1 cellular context compared by ENCODE assay signal in the genomic region with DNA sequence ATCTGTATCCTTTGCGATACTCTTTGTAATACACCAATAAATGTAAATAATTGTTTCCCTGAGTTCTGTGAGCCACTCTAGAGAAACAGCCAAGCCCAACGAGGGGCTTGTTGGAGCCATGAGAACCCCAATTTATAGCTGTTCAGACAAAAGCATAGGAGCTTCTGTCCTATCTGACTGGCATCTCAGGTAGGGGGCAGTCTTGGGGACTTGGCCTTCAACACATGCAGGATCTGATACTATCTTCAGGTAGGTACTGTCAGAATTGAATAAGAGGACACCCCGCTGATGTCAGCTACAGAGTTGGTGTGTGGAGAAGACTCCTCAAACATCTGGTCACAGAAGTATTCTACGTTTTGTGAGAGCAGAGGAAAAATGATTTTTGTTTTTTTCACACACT.
TF ChIP-seq lines count a peak whose summit lies in the region.

No MANE protein-coding gene starts in this region.

TF ChIP-seq in GM23338, 12 proteins besides CTCF, POLR2A, EP300 and RAD21:
- TF ChIP-seq, protein P1, sequence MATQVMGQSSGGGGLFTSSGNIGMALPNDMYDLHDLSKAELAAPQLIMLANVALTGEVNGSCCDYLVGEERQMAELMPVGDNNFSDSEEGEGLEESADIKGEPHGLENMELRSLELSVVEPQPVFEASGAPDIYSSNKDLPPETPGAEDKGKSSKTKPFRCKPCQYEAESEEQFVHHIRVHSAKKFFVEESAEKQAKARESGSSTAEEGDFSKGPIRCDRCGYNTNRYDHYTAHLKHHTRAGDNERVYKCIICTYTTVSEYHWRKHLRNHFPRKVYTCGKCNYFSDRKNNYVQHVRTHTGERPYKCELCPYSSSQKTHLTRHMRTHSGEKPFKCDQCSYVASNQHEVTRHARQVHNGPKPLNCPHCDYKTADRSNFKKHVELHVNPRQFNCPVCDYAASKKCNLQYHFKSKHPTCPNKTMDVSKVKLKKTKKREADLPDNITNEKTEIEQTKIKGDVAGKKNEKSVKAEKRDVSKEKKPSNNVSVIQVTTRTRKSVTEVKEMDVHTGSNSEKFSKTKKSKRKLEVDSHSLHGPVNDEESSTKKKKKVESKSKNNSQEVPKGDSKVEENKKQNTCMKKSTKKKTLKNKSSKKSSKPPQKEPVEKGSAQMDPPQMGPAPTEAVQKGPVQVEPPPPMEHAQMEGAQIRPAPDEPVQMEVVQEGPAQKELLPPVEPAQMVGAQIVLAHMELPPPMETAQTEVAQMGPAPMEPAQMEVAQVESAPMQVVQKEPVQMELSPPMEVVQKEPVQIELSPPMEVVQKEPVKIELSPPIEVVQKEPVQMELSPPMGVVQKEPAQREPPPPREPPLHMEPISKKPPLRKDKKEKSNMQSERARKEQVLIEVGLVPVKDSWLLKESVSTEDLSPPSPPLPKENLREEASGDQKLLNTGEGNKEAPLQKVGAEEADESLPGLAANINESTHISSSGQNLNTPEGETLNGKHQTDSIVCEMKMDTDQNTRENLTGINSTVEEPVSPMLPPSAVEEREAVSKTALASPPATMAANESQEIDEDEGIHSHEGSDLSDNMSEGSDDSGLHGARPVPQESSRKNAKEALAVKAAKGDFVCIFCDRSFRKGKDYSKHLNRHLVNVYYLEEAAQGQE (IDR thresholded peaks at IDR 0.05; ENCODE audit: unreplicated experiment): no peak
- TF ChIP-seq NANOG (IDR thresholded peaks at IDR 0.05; ENCODE audit: borderline replicate concordance) (no peak), CREB1 (CRISPR knock-in tag; IDR thresholded peaks at IDR 0.05; ENCODE audit: low read depth) (no peak), ZNF114 (CRISPR knock-in tag; IDR thresholded peaks at IDR 0.05) (no peak), JUNB (IDR thresholded peaks at IDR 0.05; ENCODE audit: unreplicated experiment) (no peak)
- TF ChIP-seq, protein P2, sequence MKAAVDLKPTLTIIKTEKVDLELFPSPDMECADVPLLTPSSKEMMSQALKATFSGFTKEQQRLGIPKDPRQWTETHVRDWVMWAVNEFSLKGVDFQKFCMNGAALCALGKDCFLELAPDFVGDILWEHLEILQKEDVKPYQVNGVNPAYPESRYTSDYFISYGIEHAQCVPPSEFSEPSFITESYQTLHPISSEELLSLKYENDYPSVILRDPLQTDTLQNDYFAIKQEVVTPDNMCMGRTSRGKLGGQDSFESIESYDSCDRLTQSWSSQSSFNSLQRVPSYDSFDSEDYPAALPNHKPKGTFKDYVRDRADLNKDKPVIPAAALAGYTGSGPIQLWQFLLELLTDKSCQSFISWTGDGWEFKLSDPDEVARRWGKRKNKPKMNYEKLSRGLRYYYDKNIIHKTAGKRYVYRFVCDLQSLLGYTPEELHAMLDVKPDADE (IDR thresholded peaks at IDR 0.05): no peak
